Comparison of ENCODE assay signal across 20 cellular contexts in genomic region chr6:17455919-17456318, GRCh38.
DNase-seq lines count a peak whose midpoint lies in the region; ATAC-seq and TF ChIP-seq lines count a peak whose summit lies in the region.
"Had no signal": no experiment of that assay in that cellular context is flagged by ENCODE, and none has a peak within 500 bp of the region (broad histone marks: within the 10 kb centered on the region; RNA-seq: fewer than 3 reads in every experiment).

No MANE protein-coding gene starts in this region.

- WGBS in upper lobe of left lung, 2 donors: 95 to 96% methylated on average over 7 of the region's 7 CpGs

- H3K27ac ChIP-seq in upper lobe of left lung: no peak overlapping the region
- H3K27ac ChIP-seq: A549 had no signal

- no peaks in the 10 kb centered on the region for H3K27me3 ChIP-seq in upper lobe of left lung

- H3K27ac Mint-ChIP-seq in chondrocyte (ENCODE audit: unreplicated experiment) (peak overlapping the region; percentile 87), osteocyte (ENCODE audit: unreplicated experiment) (peak overlapping the region; percentile 31), natural killer cell (no peak overlapping the region)
- H3K27ac Mint-ChIP-seq: CD4-positive, alpha-beta memory T cell had no signal

- peaks cover 3% of the 10 kb centered on the region for H3K36me3 Mint-ChIP-seq in chondrocyte (ENCODE audit: low read depth)
- peaks cover 23% of the 10 kb centered on the region for H3K36me3 Mint-ChIP-seq in osteocyte (ENCODE audit: unreplicated experiment)
- no peaks in the 10 kb centered on the region for H3K36me3 Mint-ChIP-seq in natural killer cell
- H3K36me3 Mint-ChIP-seq: CD4-positive, alpha-beta memory T cell had no signal

- H3K27me3 Mint-ChIP-seq in chondrocyte (ENCODE audit: low read depth): no peaks in the 10 kb centered on the region
- no peaks in the 10 kb centered on the region for H3K27me3 Mint-ChIP-seq in osteocyte (ENCODE audit: unreplicated experiment)
- H3K27me3 Mint-ChIP-seq in natural killer cell (ENCODE audit: low read depth in 2 of 2): peaks cover 11 to 45% of the 10 kb centered on the region in 2 donors

- intact Hi-C loops in natural killer cell (cut with micrococcal nuclease): no loop called here

- H3K4me1 ChIP-seq in upper lobe of left lung: no peaks in the 10 kb centered on the region

- TF ChIP-seq CTCF in chondrocyte (IDR thresholded peaks at IDR 0.05): no peak
- no peak for TF ChIP-seq CTCF in osteocyte (IDR thresholded peaks at IDR 0.05)
- TF ChIP-seq CTCF in upper lobe of left lung (IDR thresholded peaks at IDR 0.05): no peak
- TF ChIP-seq CTCF in natural killer cell (IDR thresholded peaks at IDR 0.05): no peak

- H3K4me3 Mint-ChIP-seq in chondrocyte (ENCODE audit: unreplicated experiment) (no peak overlapping the region), osteocyte (ENCODE audit: unreplicated experiment) (no peak overlapping the region), natural killer cell (no peak overlapping the region)

- no peaks in the 10 kb centered on the region for H3K36me3 ChIP-seq in upper lobe of left lung
- H3K36me3 ChIP-seq: HAP-1 had no signal

- TF ChIP-seq EP300 in upper lobe of left lung (IDR thresholded peaks at IDR 0.05): no peak

- no peak for TF ChIP-seq POLR2A in upper lobe of left lung (IDR thresholded peaks at IDR 0.05)

- no peak for ATAC-seq in upper lobe of left lung (ENCODE audit: low FRiP score in 2 of 2)
- no peak for ATAC-seq in natural killer cell
- ATAC-seq in GM21825 (IDR thresholded peaks at IDR 0.05; ENCODE audit: unreplicated experiment): no peak
- ATAC-seq: A549 had no signal

- peaks cover 50% of the 10 kb centered on the region for H3K4me1 Mint-ChIP-seq in chondrocyte (ENCODE audit: low read depth)
- H3K4me1 Mint-ChIP-seq in osteocyte (ENCODE audit: unreplicated experiment): peaks cover 59% of the 10 kb centered on the region
- H3K4me1 Mint-ChIP-seq in natural killer cell: no peaks in the 10 kb centered on the region
- H3K4me1 Mint-ChIP-seq: CD4-positive, alpha-beta memory T cell had no signal

- DNase-seq in RPMI8226 (peak; percentile 44), chondrocyte (ENCODE audit: low spot score) (no peak), osteocyte (ENCODE audit: extremely low spot score, unreplicated experiment) (no peak), upper lobe of left lung (no peak), natural killer cell (no peak)
- DNase-seq in activated CD8-positive, alpha-beta memory T cell treated with anti-CD3 and anti-CD28 coated beads, Interleukin-2, amount 50 U/mL, for 4 hours: no peak
- DNase-seq: 8988T; ACHN; AML-193; C1 segment of cervical spinal cord; Calu3; CD4-positive, alpha-beta memory T cell; COR-L47; DMS53; DMS79 treated with DMSO at 0.1 percent for 48 hours; GF-D8; GOT3 had no signal

- no peaks in the 10 kb centered on the region for H3K9me3 ChIP-seq in upper lobe of left lung
- H3K9me3 ChIP-seq: A549, HAP-1 had no signal

- no peak overlapping the region for H3K4me3 ChIP-seq in upper lobe of left lung
- H3K4me3 ChIP-seq: A549, HAP-1 had no signal

- no peaks in the 10 kb centered on the region for H3K9me3 Mint-ChIP-seq in chondrocyte (ENCODE audit: low read depth)
- no peaks in the 10 kb centered on the region for H3K9me3 Mint-ChIP-seq in osteocyte (ENCODE audit: unreplicated experiment)
- no peaks in the 10 kb centered on the region for H3K9me3 Mint-ChIP-seq in natural killer cell

Comparison
In these comparisons a context has a peak if more than half of its experiments do, and no peak if none do; other contexts are left out.
1. H3K27ac Mint-ChIP-seq: peak in chondrocyte (single experiment) and osteocyte (single experiment); none in natural killer cell (0 of 2).